Comparison of ENCODE assay signal across 13 cellular contexts in genomic region chr19:35107541-35107939, GRCh38. TPM values are rescaled to one million over a fixed set of nuclear protein-coding genes. Genes with fewer than 3 reads are reported as not detected.
DNase-seq lines count a peak whose midpoint lies in the region; ATAC-seq and TF ChIP-seq lines count a peak whose summit lies in the region.
"Had no signal": no experiment of that assay in that cellular context is flagged by ENCODE, and none has a peak within 500 bp of the region (broad histone marks: within the 10 kb centered on the region; RNA-seq: fewer than 3 reads in every experiment).

No MANE protein-coding gene starts in this region.

- H3K9me3 ChIP-seq in left lung (no peaks in the 10 kb centered on the region), tibial artery (no peaks in the 10 kb centered on the region)
- H3K9me3 ChIP-seq: HAP-1, testis had no signal

- no peak overlapping the region for H3K27ac Mint-ChIP-seq in activated naive CD4-positive, alpha-beta T cell treated with anti-CD3 and anti-CD28 coated beads for 36 hours
- H3K27ac Mint-ChIP-seq in type B pancreatic cell, result peak overlapping the region; percentile 50
- H3K27ac Mint-ChIP-seq: WTC11 had no signal

- H3K36me3 ChIP-seq in left lung, result no peaks in the 10 kb centered on the region
- no peaks in the 10 kb centered on the region for H3K36me3 ChIP-seq in tibial artery
- H3K36me3 ChIP-seq: cardiac muscle cell, HAP-1 had no signal

- H3K9me3 Mint-ChIP-seq in activated naive CD4-positive, alpha-beta T cell treated with anti-CD3 and anti-CD28 coated beads for 36 hours, result no peaks in the 10 kb centered on the region
- H3K9me3 Mint-ChIP-seq in type B pancreatic cell, result peaks cover 8% of the 10 kb centered on the region

- peaks cover 4% of the 10 kb centered on the region for H3K4me1 Mint-ChIP-seq in activated naive CD4-positive, alpha-beta T cell treated with anti-CD3 and anti-CD28 coated beads for 36 hours (ENCODE audit: low read depth)
- H3K4me1 Mint-ChIP-seq in type B pancreatic cell (ENCODE audit: unreplicated experiment), result peaks cover 8% of the 10 kb centered on the region

- intact Hi-C loops in activated naive CD4-positive, alpha-beta T cell treated with anti-CD3 and anti-CD28 coated beads for 36 hours (cut with micrococcal nuclease), result no loop called here
- intact Hi-C loops in left lung (cut with DNase I), result no loop called here
- intact Hi-C loops in tibial artery (cut with DNase I; ENCODE audit: low total_unique reads), result no loop called here

- H3K4me3 Mint-ChIP-seq in activated naive CD4-positive, alpha-beta T cell treated with anti-CD3 and anti-CD28 coated beads for 36 hours, result no peak overlapping the region
- no peak overlapping the region for H3K4me3 Mint-ChIP-seq in type B pancreatic cell
- H3K4me3 Mint-ChIP-seq: WTC11 had no signal

- H3K36me3 Mint-ChIP-seq in activated naive CD4-positive, alpha-beta T cell treated with anti-CD3 and anti-CD28 coated beads for 36 hours (ENCODE audit: low read depth), result no peaks in the 10 kb centered on the region
- no peaks in the 10 kb centered on the region for H3K36me3 Mint-ChIP-seq in type B pancreatic cell

- ATAC-seq in left lung (peak; percentile 86), GM19463 (IDR thresholded peaks at IDR 0.05; ENCODE audit: unreplicated experiment) (no peak)
- ATAC-seq: WTC11 had no signal

- H3K4me3 ChIP-seq in left lung (no peak overlapping the region), tibial artery (no peak overlapping the region)
- H3K4me3 ChIP-seq: cardiac muscle cell, HAP-1, testis had no signal

- TF ChIP-seq CTCF in left lung (IDR thresholded peaks at IDR 0.05), result no peak
- no peak for TF ChIP-seq CTCF in type B pancreatic cell (conservative IDR thresholded peaks at IDR 0.05)
- TF ChIP-seq CTCF in tibial artery (IDR thresholded peaks at IDR 0.05), result no peak

- peak overlapping the region; percentile 98 for H3K27ac ChIP-seq in cingulate gyrus (ENCODE audit: low read depth, low read length)
- no peak overlapping the region for H3K27ac ChIP-seq in left lung
- H3K27ac ChIP-seq in tibial artery, result no peak overlapping the region
- H3K27ac ChIP-seq: cardiac muscle cell, testis had no signal

- peak; percentile 18 for DNase-seq in activated naive CD4-positive, alpha-beta T cell treated with anti-CD3 and anti-CD28 coated beads for 36 hours
- DNase-seq in activated naive CD4-positive, alpha-beta T cell treated with anti-CD3 and anti-CD28 coated beads, Interleukin-2, amount 50 U/mL, for 16 hours, result no peak
- no peak for DNase-seq in left lung
- DNase-seq in type B pancreatic cell (ENCODE audit: extremely low spot score, unreplicated experiment), result no peak
- no peak for DNase-seq in tibial artery
- DNase-seq in DMS153 (lab: John Stamatoyannopoulos, UW), result no peak
- DNase-seq: AML-193, testis had no signal

- CTCF ChIA-PET in activated naive CD4-positive, alpha-beta T cell treated with anti-CD3 and anti-CD28 coated beads for 36 hours (lab: Charles Lee), result interaction anchor here (1.2 kb wide), 1 partner anchor 63 kb away, joined by 4 read pairs; no protein-coding TSS in a partner anchor

- H3K27me3 Mint-ChIP-seq in activated naive CD4-positive, alpha-beta T cell treated with anti-CD3 and anti-CD28 coated beads for 36 hours (ENCODE audit: low read depth), result no peaks in the 10 kb centered on the region
- H3K27me3 Mint-ChIP-seq in type B pancreatic cell, result no peaks in the 10 kb centered on the region

- H3K4me1 ChIP-seq in left lung (no peaks in the 10 kb centered on the region), tibial artery (no peaks in the 10 kb centered on the region)
- H3K4me1 ChIP-seq: HAP-1, testis had no signal

- H3K27me3 ChIP-seq in left lung, result peaks cover 0 to 10% of the 10 kb centered on the region in 2 donors
- H3K27me3 ChIP-seq in tibial artery, result peaks cover 0 to 10% of the 10 kb centered on the region in 2 donors
- H3K27me3 ChIP-seq: cardiac muscle cell, testis had no signal

RNA-seq across cellular contexts. Expression of gene FXYD3, which starts 8.1 kb away (rescaled TPM):
- total RNA-seq in activated naive CD4-positive, alpha-beta T cell treated with anti-CD3 and anti-CD28 coated beads for 36 hours, result not detected
- total RNA-seq in left lung, result 100 to 1,000 TPM in 1 of 2 donors, 10 to 100 TPM in 1; 88.4 to 207 TPM
- total RNA-seq in type B pancreatic cell (ENCODE audit: low replicate concordance), result 77.5 and 157 TPM in 2 replicates
- total RNA-seq: cardiac muscle cell had no signal

RNA-seq across cellular contexts. Expression of gene LGI4, which starts 27.3 kb away (rescaled TPM):
- total RNA-seq in activated naive CD4-positive, alpha-beta T cell treated with anti-CD3 and anti-CD28 coated beads for 36 hours, result 1 to 10 TPM; 1.1 to 1.7 TPM
- total RNA-seq in left lung, result 1 to 10 TPM; 1.8 to 2.5 TPM
- total RNA-seq in type B pancreatic cell (ENCODE audit: low replicate concordance), result 0.21 and 2.2 TPM in 2 replicates

RNA-seq across cellular contexts. Expression of gene FXYD1, which starts 31.1 kb away (rescaled TPM):
- total RNA-seq in activated naive CD4-positive, alpha-beta T cell treated with anti-CD3 and anti-CD28 coated beads for 36 hours, result 1 to 10 TPM; 3.3 to 3.4 TPM
- 10 to 100 TPM; 20.1 to 24.0 TPM for total RNA-seq in left lung
- 2.0 and 5.3 TPM in 2 replicates for total RNA-seq in type B pancreatic cell (ENCODE audit: low replicate concordance)

RNA-seq across cellular contexts. Expression of gene FXYD7, which starts 35.5 kb away (rescaled TPM):
- 1 to 10 TPM in 1 of 2 experiments, under 1 TPM in 1; 0.54 to 1.2 TPM for total RNA-seq in activated naive CD4-positive, alpha-beta T cell treated with anti-CD3 and anti-CD28 coated beads for 36 hours
- total RNA-seq in left lung (not detected), type B pancreatic cell (ENCODE audit: low replicate concordance) (1.5 TPM in 1 of 2 replicates, not detected in the other)

RNA-seq across cellular contexts. Expression of gene FXYD5, which starts 47.0 kb away (rescaled TPM):
- total RNA-seq in activated naive CD4-positive, alpha-beta T cell treated with anti-CD3 and anti-CD28 coated beads for 36 hours, result 100 to 1,000 TPM; 289 to 294 TPM
- total RNA-seq in left lung (100 to 1,000 TPM; 111 to 123 TPM), type B pancreatic cell (ENCODE audit: low replicate concordance) (24.2 and 92.8 TPM in 2 replicates)

Comparison
In these comparisons a context has a peak if more than half of its experiments do, and no peak if none do; other contexts are left out.
1. RNA of gene FXYD3, which starts 8.1 kb away (total RNA-seq): 88.4 to 207 TPM in left lung and 77.5 to 157 TPM in type B pancreatic cell; not detected in activated naive CD4-positive, alpha-beta T cell treated with anti-CD3 and anti-CD28 coated beads for 36 hours; every median in the first group is over 10 times any median in the second.